8 cellular contexts compared by ENCODE assay signal in the genomic region with DNA sequence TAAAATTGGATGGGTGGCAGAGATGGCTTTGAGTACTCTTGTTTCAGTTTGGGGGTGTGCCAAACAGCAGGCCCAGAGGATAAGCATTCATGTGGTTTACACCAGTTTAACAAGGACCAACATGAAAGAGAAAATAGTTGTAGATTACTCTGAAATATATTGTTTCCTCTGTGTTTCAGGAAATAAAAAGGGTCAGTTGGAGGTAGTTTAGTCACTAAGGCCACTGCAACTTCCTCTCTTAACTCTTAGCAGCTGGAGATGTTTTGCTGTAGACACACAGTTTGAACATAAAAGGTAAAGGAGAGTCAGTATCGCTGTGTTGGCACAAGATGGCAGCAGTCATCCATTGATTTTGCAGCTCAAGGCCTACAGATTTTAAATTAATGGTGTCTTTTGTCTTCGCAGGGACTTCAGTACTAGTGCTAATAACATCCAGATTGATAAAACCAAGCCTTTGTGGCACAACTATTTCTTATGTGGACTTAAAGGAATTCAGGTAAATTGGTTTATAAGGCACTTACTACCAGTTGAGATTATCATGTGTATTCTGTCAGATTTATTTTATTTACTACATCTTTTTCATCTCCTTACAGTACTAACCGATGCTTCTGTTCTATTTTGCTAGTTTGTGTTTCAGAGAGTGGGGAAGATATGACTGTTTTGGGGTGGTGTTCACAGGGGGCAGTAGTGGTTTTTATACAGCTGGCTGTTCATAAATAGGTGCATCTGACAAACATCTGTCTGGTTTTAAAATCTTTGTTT.
DNase-seq lines count a peak whose midpoint lies in the region; ATAC-seq and TF ChIP-seq lines count a peak whose summit lies in the region.

No MANE protein-coding gene starts in this region.

- no peaks in the 10 kb centered on the region for H3K27me3 ChIP-seq in ovary

- no peaks in the 10 kb centered on the region for H3K27me3 Mint-ChIP-seq in activated T-helper 1 cell treated with anti-CD3 and anti-CD28 coated beads, Interleukin-12 subunit alpha, Interleukin-12 subunit beta, Interleukin-2, Interleukin-4 antibody, amounts not matched to agents 30 ng/mL and 10 ng/mL and 1 ng/mL, durations not matched to agents 14 hours and 24 hours and 36 hours (ENCODE audit: insufficient read depth)

- H3K27ac ChIP-seq in ovary, result peak overlapping the region in 1 of 2 donors; percentile 37

- peaks cover 8% of the 10 kb centered on the region for H3K9me3 Mint-ChIP-seq in activated T-helper 1 cell treated with anti-CD3 and anti-CD28 coated beads, Interleukin-12 subunit alpha, Interleukin-12 subunit beta, Interleukin-2, Interleukin-4 antibody, amounts not matched to agents 30 ng/mL and 10 ng/mL and 1 ng/mL, durations not matched to agents 14 hours and 24 hours and 36 hours

- H3K36me3 ChIP-seq in ovary, result no peaks in the 10 kb centered on the region

- H3K4me3 Mint-ChIP-seq in activated T-helper 1 cell treated with anti-CD3 and anti-CD28 coated beads, Interleukin-12 subunit alpha, Interleukin-12 subunit beta, Interleukin-2, Interleukin-4 antibody, amounts not matched to agents 30 ng/mL and 10 ng/mL and 1 ng/mL, durations not matched to agents 14 hours and 24 hours and 36 hours, result no peak overlapping the region

- TF ChIP-seq CTCF in ovary (IDR thresholded peaks at IDR 0.05), result peak; percentile 59 to 85 (median 84)

- no peak for TF ChIP-seq EP300 in ovary (IDR thresholded peaks at IDR 0.05)

- peak; percentile 91 for ATAC-seq in GM19467 (IDR thresholded peaks at IDR 0.05; ENCODE audit: unreplicated experiment)

- DNase-seq in DMS53 (lab: John Stamatoyannopoulos, UW) (peak; percentile 71), HK-2 (ENCODE audit: unreplicated experiment) (peak; percentile 14), OCI-M1 (lab: John Stamatoyannopoulos, UW) (peak; percentile 86), germinal center (ENCODE audit: low spot score) (peak; percentile 26), ovary (peak; percentile 51 to 77 (median 65)), GM19240 (ENCODE audit: insufficient read length, low spot score) (no peak)
- DNase-seq in activated T-helper 1 cell treated with anti-CD3 and anti-CD28 coated beads, Interleukin-12 subunit alpha, Interleukin-12 subunit beta, Interleukin-2, Interleukin-4 antibody, amounts not matched to agents 30 ng/mL and 10 ng/mL and 1 ng/mL, durations not matched to agents 14 hours and 24 hours and 36 hours (ENCODE audit: low spot score), result peak; percentile 30

- intact Hi-C loops in activated T-helper 1 cell treated with anti-CD3 and anti-CD28 coated beads, Interleukin-12 subunit alpha, Interleukin-12 subunit beta, Interleukin-2, Interleukin-4 antibody, amounts not matched to agents 30 ng/mL and 10 ng/mL and 1 ng/mL, durations not matched to agents 14 hours and 24 hours and 36 hours (cut with micrococcal nuclease), result loop anchor here (1.0 to 5.0 kb wide), 8 partner anchors 52 to 1082 kb away; partner anchors contain the start of genes DTWD1 and FAM227B
- intact Hi-C loops in ovary (cut with DNase I), result loop anchor here in 3 of 4 donors (5.0 to 10.0 kb wide), 4 partner anchors 179 to 909 kb away; partner anchors contain the start of gene FGF7 (in 1 of the 3)

- H3K4me1 Mint-ChIP-seq in activated T-helper 1 cell treated with anti-CD3 and anti-CD28 coated beads, Interleukin-12 subunit alpha, Interleukin-12 subunit beta, Interleukin-2, Interleukin-4 antibody, amounts not matched to agents 30 ng/mL and 10 ng/mL and 1 ng/mL, durations not matched to agents 14 hours and 24 hours and 36 hours (ENCODE audit: low read depth), result peaks cover 12% of the 10 kb centered on the region

- H3K36me3 Mint-ChIP-seq in activated T-helper 1 cell treated with anti-CD3 and anti-CD28 coated beads, Interleukin-12 subunit alpha, Interleukin-12 subunit beta, Interleukin-2, Interleukin-4 antibody, amounts not matched to agents 30 ng/mL and 10 ng/mL and 1 ng/mL, durations not matched to agents 14 hours and 24 hours and 36 hours (ENCODE audit: low read depth), result peaks cover 24% of the 10 kb centered on the region

- H3K27ac Mint-ChIP-seq in activated T-helper 1 cell treated with anti-CD3 and anti-CD28 coated beads, Interleukin-12 subunit alpha, Interleukin-12 subunit beta, Interleukin-2, Interleukin-4 antibody, amounts not matched to agents 30 ng/mL and 10 ng/mL and 1 ng/mL, durations not matched to agents 14 hours and 24 hours and 36 hours, result peak overlapping the region; percentile 11

- H3K4me3 ChIP-seq in ovary, result no peak overlapping the region

- H3K9me3 ChIP-seq in ovary, result no peaks in the 10 kb centered on the region

- TF ChIP-seq POLR2A in ovary (IDR thresholded peaks at IDR 0.05), result no peak

- WGBS in ovary, 3 donors, result 9 to 16% (median 12%) methylated on average over 3 of the region's 3 CpGs

- peaks cover 2% of the 10 kb centered on the region for H3K4me1 ChIP-seq in ovary (ENCODE audit: insufficient read depth)
